2 cellular contexts compared by ENCODE assay signal in genomic region chr6:13365320-13365719, GRCh38.
TF ChIP-seq lines count a peak whose summit lies in the region.

No MANE protein-coding gene starts in this region.

TF ChIP-seq in IMR-90, 13 proteins besides CTCF, POLR2A, EP300 and RAD21:
- TF ChIP-seq MAZ (IDR thresholded peaks at IDR 0.05; ENCODE audit: borderline replicate concordance, low read depth, low read length), result no peak
- no peak for TF ChIP-seq MAFK (IDR thresholded peaks at IDR 0.05; ENCODE audit: low read depth, low read length)
- TF ChIP-seq RFX5 (IDR thresholded peaks at IDR 0.05; ENCODE audit: low read depth, low read length), result no peak
- TF ChIP-seq CHD1 (IDR thresholded peaks at IDR 0.05; ENCODE audit: low read depth, low read length), result no peak
- no peak for TF ChIP-seq NFE2L2 (IDR thresholded peaks at IDR 0.05; ENCODE audit: low read depth, low read length)
- no peak for TF ChIP-seq SMC3 (IDR thresholded peaks at IDR 0.05; ENCODE audit: low read depth, low read length)
- TF ChIP-seq ELK1 (IDR thresholded peaks at IDR 0.05; ENCODE audit: borderline replicate concordance, low read depth, low read length), result no peak
- no peak for TF ChIP-seq RCOR1 (IDR thresholded peaks at IDR 0.05; ENCODE audit: insufficient replicate concordance, low read length)
- TF ChIP-seq BHLHE40 (IDR thresholded peaks at IDR 0.05; ENCODE audit: low read depth, low read length), result no peak
- TF ChIP-seq FOS (IDR thresholded peaks at IDR 0.05; ENCODE audit: low read depth, low read length), result no peak
- TF ChIP-seq MXI1 (IDR thresholded peaks at IDR 0.05; ENCODE audit: borderline replicate concordance, low read depth, low read length), result no peak
- TF ChIP-seq CEBPB (IDR thresholded peaks at IDR 0.05; ENCODE audit: low read depth, low read length), result no peak
- TF ChIP-seq, protein P1, sequence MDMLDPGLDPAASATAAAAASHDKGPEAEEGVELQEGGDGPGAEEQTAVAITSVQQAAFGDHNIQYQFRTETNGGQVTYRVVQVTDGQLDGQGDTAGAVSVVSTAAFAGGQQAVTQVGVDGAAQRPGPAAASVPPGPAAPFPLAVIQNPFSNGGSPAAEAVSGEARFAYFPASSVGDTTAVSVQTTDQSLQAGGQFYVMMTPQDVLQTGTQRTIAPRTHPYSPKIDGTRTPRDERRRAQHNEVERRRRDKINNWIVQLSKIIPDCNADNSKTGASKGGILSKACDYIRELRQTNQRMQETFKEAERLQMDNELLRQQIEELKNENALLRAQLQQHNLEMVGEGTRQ (IDR thresholded peaks at IDR 0.05; ENCODE audit: low read depth, low read length), result no peak

TF ChIP-seq in GM23338, 12 proteins besides CTCF, POLR2A, EP300 and RAD21:
- TF ChIP-seq EZH2phosphoT487 (IDR thresholded peaks at IDR 0.05; ENCODE audit: unreplicated experiment), result no peak
- no peak for TF ChIP-seq ZNF331 (CRISPR knock-in tag; IDR thresholded peaks at IDR 0.05; ENCODE audit: low read depth)
